10 cellular contexts compared by ENCODE assay signal in genomic region chr10:3807221-3807927, GRCh38. TPM values are rescaled to one million over a fixed set of nuclear protein-coding genes. Genes with fewer than 3 reads are reported as not detected.
DNase-seq lines count a peak whose midpoint lies in the region; ATAC-seq and TF ChIP-seq lines count a peak whose summit lies in the region.
"Had no signal": no experiment of that assay in that cellular context is flagged by ENCODE, and none has a peak within 500 bp of the region (broad histone marks: within the 10 kb centered on the region; RNA-seq: fewer than 3 reads in every experiment).

No MANE protein-coding gene starts in this region.

- no peak for ATAC-seq in CD8-positive, alpha-beta T cell
- no peak for ATAC-seq in naive thymus-derived CD4-positive, alpha-beta T cell
- ATAC-seq in HG02798 (IDR thresholded peaks at IDR 0.05; ENCODE audit: poor library complexity, unreplicated experiment) (no peak), GM18870 (IDR thresholded peaks at IDR 0.05; ENCODE audit: unreplicated experiment) (no peak)

- peaks cover 91% of the 10 kb centered on the region for H3K4me1 ChIP-seq in CD8-positive, alpha-beta T cell (ENCODE audit: insufficient read depth, low read length)
- H3K4me1 ChIP-seq in naive thymus-derived CD4-positive, alpha-beta T cell (ENCODE audit: control insufficient read depth in 2 of 2, insufficient read depth in 2 of 2, low read length in 2 of 2): peaks cover 81 to 97% of the 10 kb centered on the region in 2 donors
- H3K4me1 ChIP-seq in SJCRH30: peaks cover 37% of the 10 kb centered on the region

- no peak for DNase-seq in CD8-positive, alpha-beta T cell
- DNase-seq in MV-4-11 (lab: John Stamatoyannopoulos, UW) (peak; percentile 83), NCI-H1105 (lab: John Stamatoyannopoulos, UW) (no peak), SJCRH30 (no peak)
- peak in 3 of 9 donors; percentile 36 to 41 (median 40) for DNase-seq in naive thymus-derived CD4-positive, alpha-beta T cell
- DNase-seq: stimulated activated CD4-positive, alpha-beta T cell treated with anti-CD3 and anti-CD28 coated beads, Interleukin-2, amount 100 ng/mL, for 48 hours; WERI-Rb-1 had no signal

- CTCF ChIA-PET in CD8-positive, alpha-beta T cell (lab: Charles Lee): interaction anchor here (1.0 kb wide), 1 partner anchor 24 kb away, joined by 5 read pairs; no protein-coding TSS in a partner anchor
- CTCF ChIA-PET in naive thymus-derived CD4-positive, alpha-beta T cell (lab: Charles Lee): interaction anchor here (0.8 kb wide), 1 partner anchor 22 kb away, joined by 4 read pairs; the partner anchor contains the start of gene KLF6

- no peaks in the 10 kb centered on the region for H3K9me3 ChIP-seq in CD8-positive, alpha-beta T cell (ENCODE audit: low read length)
- no peaks in the 10 kb centered on the region for H3K9me3 ChIP-seq in naive thymus-derived CD4-positive, alpha-beta T cell (ENCODE audit: control insufficient read depth in 2 of 3, low read length in 3 of 3)
- H3K9me3 ChIP-seq in SJCRH30 (replicated peaks): no peaks in the 10 kb centered on the region

- H3K36me3 ChIP-seq in CD8-positive, alpha-beta T cell (ENCODE audit: insufficient read depth, low read length): no peaks in the 10 kb centered on the region
- no peaks in the 10 kb centered on the region for H3K36me3 ChIP-seq in naive thymus-derived CD4-positive, alpha-beta T cell (ENCODE audit: control insufficient read depth in 2 of 3, insufficient read depth in 3 of 3, low read length in 3 of 3)
- no peaks in the 10 kb centered on the region for H3K36me3 ChIP-seq in SJCRH30
- H3K36me3 ChIP-seq: WERI-Rb-1 had no signal

- no peaks in the 10 kb centered on the region for H3K9me3 Mint-ChIP-seq in CD8-positive, alpha-beta T cell
- H3K9me3 Mint-ChIP-seq in brain: no peaks in the 10 kb centered on the region
- no peaks in the 10 kb centered on the region for H3K9me3 Mint-ChIP-seq in naive thymus-derived CD4-positive, alpha-beta T cell

- H3K36me3 Mint-ChIP-seq in CD8-positive, alpha-beta T cell: no peaks in the 10 kb centered on the region
- H3K36me3 Mint-ChIP-seq in brain: no peaks in the 10 kb centered on the region
- no peaks in the 10 kb centered on the region for H3K36me3 Mint-ChIP-seq in naive thymus-derived CD4-positive, alpha-beta T cell

- peaks cover 83% of the 10 kb centered on the region for H3K4me1 Mint-ChIP-seq in CD8-positive, alpha-beta T cell (ENCODE audit: low read depth)
- H3K4me1 Mint-ChIP-seq in brain: peaks cover 89% of the 10 kb centered on the region
- peaks cover 54 to 91% (median 81%) of the 10 kb centered on the region in 7 donors for H3K4me1 Mint-ChIP-seq in naive thymus-derived CD4-positive, alpha-beta T cell

- H3K27me3 ChIP-seq in CD8-positive, alpha-beta T cell (ENCODE audit: insufficient read depth, low read length): no peaks in the 10 kb centered on the region
- no peaks in the 10 kb centered on the region for H3K27me3 ChIP-seq in naive thymus-derived CD4-positive, alpha-beta T cell (ENCODE audit: control insufficient read depth in 2 of 2, insufficient read depth in 2 of 2, low read length in 2 of 2)
- H3K27me3 ChIP-seq in SJCRH30: no peaks in the 10 kb centered on the region

- POLR2A ChIA-PET in CD8-positive, alpha-beta T cell (lab: Charles Lee): interaction anchor here (0.6 to 9.9 kb wide), 4 partner anchors 22 to 33 kb away, joined by 3 to 229 read pairs (median 6); partner anchors contain the start of gene KLF6
- POLR2A ChIA-PET in naive thymus-derived CD4-positive, alpha-beta T cell (lab: Charles Lee): interaction anchor here (0.7 to 17.5 kb wide), 12 partner anchors 8 to 146 kb away, joined by 3 to 401 read pairs (median 4); partner anchors contain the start of gene KLF6

- H3K27ac Mint-ChIP-seq in CD8-positive, alpha-beta T cell: peak overlapping the region; percentile 99
- H3K27ac Mint-ChIP-seq in brain: peak overlapping the region in 4 of 5 experiments; percentile 5 to 71 (median 32)
- H3K27ac Mint-ChIP-seq in naive thymus-derived CD4-positive, alpha-beta T cell: peak overlapping the region in 3 of 9 donors; percentile 97 to 99 (median 99)

- peak overlapping the region; percentile 36 for H3K4me3 Mint-ChIP-seq in CD8-positive, alpha-beta T cell
- H3K4me3 Mint-ChIP-seq in brain: no peak overlapping the region
- H3K4me3 Mint-ChIP-seq in naive thymus-derived CD4-positive, alpha-beta T cell: peak overlapping the region; percentile 68 to 86 (median 72)

- no peaks in the 10 kb centered on the region for H3K27me3 Mint-ChIP-seq in CD8-positive, alpha-beta T cell (ENCODE audit: low read depth)
- peaks cover 2% of the 10 kb centered on the region for H3K27me3 Mint-ChIP-seq in brain
- H3K27me3 Mint-ChIP-seq in naive thymus-derived CD4-positive, alpha-beta T cell: no peaks in the 10 kb centered on the region

- intact Hi-C loops in CD8-positive, alpha-beta T cell (cut with DNase I, micrococcal nuclease): loop anchor here in 1 of 2 experiments (1.0 to 5.0 kb wide), 4 partner anchors 45 to 140 kb away; no protein-coding TSS in a partner anchor
- intact Hi-C loops in naive thymus-derived CD4-positive, alpha-beta T cell (cut with micrococcal nuclease): no loop called here

- peak overlapping the region; percentile 85 for H3K27ac ChIP-seq in CD8-positive, alpha-beta T cell (ENCODE audit: low read depth, low read length)
- peak overlapping the region; percentile 82 for H3K27ac ChIP-seq in naive thymus-derived CD4-positive, alpha-beta T cell (ENCODE audit: low read depth, low read length)
- H3K27ac ChIP-seq in SJCRH30: no peak overlapping the region
- H3K27ac ChIP-seq: WERI-Rb-1 had no signal

- H3K4me3 ChIP-seq in CD8-positive, alpha-beta T cell (ENCODE audit: low read depth, low read length): no peak overlapping the region
- peak overlapping the region; percentile 17 for H3K4me3 ChIP-seq in naive thymus-derived CD4-positive, alpha-beta T cell (ENCODE audit: low read length)
- H3K4me3 ChIP-seq in SJCRH30: no peak overlapping the region

- no peak for TF ChIP-seq CTCF in CD8-positive, alpha-beta T cell (IDR thresholded peaks at IDR 0.05)
- TF ChIP-seq CTCF in brain (conservative IDR thresholded peaks at IDR 0.05): no peak

RNA-seq across cellular contexts. Expression of gene KLF6, which starts 22.4 kb away (rescaled TPM):
- 100 to 1,000 TPM; 552 to 566 TPM for total RNA-seq in CD8-positive, alpha-beta T cell
- polyA plus RNA-seq in brain (ENCODE audit: insufficient read depth, low read depth, low replicate concordance): 34.8 TPM
- 1,000 to 10,000 TPM in 1 of 5 experiments, 100 to 1,000 TPM in 4; 142 to 1,870 (median 168) TPM for total RNA-seq in naive thymus-derived CD4-positive, alpha-beta T cell
- polyA plus RNA-seq in naive thymus-derived CD4-positive, alpha-beta T cell: 100 to 1,000 TPM; 153 to 190 TPM
- 8.1 and 8.2 TPM in 2 replicates for total RNA-seq in SJCRH30 (2014; rRNA removed; shearing (Covaris generic))

Comparison
In these comparisons a context has a peak if more than half of its experiments do, and no peak if none do; other contexts are left out.
1. H3K4me3 Mint-ChIP-seq: peak in CD8-positive, alpha-beta T cell (single experiment) and naive thymus-derived CD4-positive, alpha-beta T cell (10 of 10); none in brain (0 of 5).
2. RNA of gene KLF6, which starts 22.4 kb away (total RNA-seq): 552 to 566 TPM in CD8-positive, alpha-beta T cell and 142 to 1,870 TPM in naive thymus-derived CD4-positive, alpha-beta T cell; 8.1 to 8.2 TPM in SJCRH30; every median in the first group is over 10 times any median in the second.